Comparison of ENCODE assay signal across 9 cellular contexts in the genomic region with DNA sequence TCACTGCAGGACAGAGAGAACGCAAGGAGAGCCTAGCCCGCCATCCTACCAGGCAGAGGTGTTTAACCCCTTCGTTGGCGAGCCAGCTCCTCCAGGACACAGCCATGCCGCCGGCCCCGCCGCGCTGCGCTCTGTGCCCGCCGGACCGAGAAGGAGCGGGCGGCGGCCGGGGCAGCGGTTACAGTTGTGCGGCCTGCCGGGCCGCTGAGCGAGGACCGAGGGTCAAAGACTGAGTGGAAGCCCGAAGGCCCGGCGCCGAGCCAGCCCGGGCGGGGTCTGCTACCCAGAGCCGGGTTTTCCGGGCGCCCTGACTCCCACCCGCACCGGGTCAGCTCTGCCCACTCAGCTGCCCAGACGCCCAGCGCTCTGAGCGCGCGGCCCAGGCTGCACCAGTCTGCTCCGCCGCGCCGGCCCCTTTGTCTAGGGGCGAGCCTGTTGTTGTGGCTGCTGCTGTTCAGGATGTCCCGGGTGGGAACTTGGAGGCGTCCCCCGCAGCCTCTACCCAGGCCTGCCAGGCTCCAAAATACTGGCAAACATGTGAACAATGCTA. TPM values are rescaled to one million over a fixed set of nuclear protein-coding genes. Genes with fewer than 3 reads are reported as not detected.
DNase-seq lines count a peak whose midpoint lies in the region; TF ChIP-seq lines count a peak whose summit lies in the region.
"Had no signal": no experiment of that assay in that cellular context is flagged by ENCODE, and none has a peak within 500 bp of the region (broad histone marks: within the 10 kb centered on the region; RNA-seq: fewer than 3 reads in every experiment).

A gene (minus strand): TSS at position 235 of the 550 bp plus-strand sequence. CDS start 129 bp downstream, at position 106.

- CTCF ChIA-PET in PC-9 (lab: Charles Lee) (no interaction called here), OCI-LY7 (lab: Charles Lee; ENCODE audit: unreplicated experiment) (no interaction called here)

- POLR2A ChIA-PET in PC-9 (lab: Charles Lee; ENCODE audit: unreplicated experiment) (no interaction called here), OCI-LY7 (lab: Charles Lee) (no interaction called here)

- no peak for TF ChIP-seq CTCF in smooth muscle cell (IDR thresholded peaks at IDR 0.05; ENCODE audit: borderline replicate concordance, insufficient read depth, poor library complexity, severe bottlenecking)
- no peak for TF ChIP-seq CTCF in PC-9 (conservative IDR thresholded peaks at IDR 0.05)
- TF ChIP-seq CTCF in OCI-LY7 (conservative IDR thresholded peaks at IDR 0.05; ENCODE audit: low read length) = no peak

- DNase-seq in kidney tubule cell (ENCODE audit: low spot score) (peak; percentile 46), smooth muscle cell (lab: John Stamatoyannopoulos, UW; ENCODE audit: unreplicated experiment) (no peak), PC-9 (no peak), Kasumi-1 (lab: John Stamatoyannopoulos, UW) (no peak), OCI-LY7 (ENCODE audit: low spot score) (no peak)
- no peak for DNase-seq in activated T-helper 2 cell treated with anti-CD3 and anti-CD28 coated beads, Interferon-gamma antibody, Interleukin-2, Interleukin-4, amounts not matched to agents 10 μg/mL and 5 μg/mL and 100 μg/mL, durations not matched to agents 14 hours and 24 hours and 36 hours (ENCODE audit: low spot score)

- H3K9me3 ChIP-seq in HUES48 (ENCODE audit: control insufficient read depth, insufficient read depth, low read length) (no peaks in the 10 kb centered on the region), ectodermal cell (ENCODE audit: control insufficient read depth, low read length) (no peaks in the 10 kb centered on the region), smooth muscle cell (replicated peaks; ENCODE audit: low read depth) (no peaks in the 10 kb centered on the region), PC-9 (ENCODE audit: insufficient read depth, low read depth) (no peaks in the 10 kb centered on the region), OCI-LY7 (ENCODE audit: low read length) (no peaks in the 10 kb centered on the region)

- H3K36me3 ChIP-seq in HUES48 (ENCODE audit: control insufficient read depth, insufficient read depth, low read length) (no peaks in the 10 kb centered on the region), ectodermal cell (ENCODE audit: control insufficient read depth, insufficient read depth, low read length) (no peaks in the 10 kb centered on the region), smooth muscle cell (ENCODE audit: low read depth) (no peaks in the 10 kb centered on the region), PC-9 (ENCODE audit: low read depth) (no peaks in the 10 kb centered on the region), OCI-LY7 (ENCODE audit: insufficient read depth, low read length) (no peaks in the 10 kb centered on the region)

- peaks cover 11% of the 10 kb centered on the region for H3F3A ChIP-seq in smooth muscle cell (ENCODE audit: low read depth)
- H3F3A ChIP-seq in PC-9 (ENCODE audit: insufficient read depth, low read depth) = no peaks in the 10 kb centered on the region

- H3K4me3 ChIP-seq in HUES48 (ENCODE audit: low read depth, low read length) = peak within 1 kb of the TSS; percentile 74
- H3K4me3 ChIP-seq in ectodermal cell (ENCODE audit: insufficient read depth, low read depth, low read length) = peak within 1 kb of the TSS; percentile 37
- H3K4me3 ChIP-seq in smooth muscle cell = peak within 1 kb of the TSS; percentile 67
- no peak within 1 kb of the TSS for H3K4me3 ChIP-seq in PC-9
- H3K4me3 ChIP-seq in OCI-LY7 (ENCODE audit: low read depth, low read length, poor library complexity, severe bottlenecking) = no peak within 1 kb of the TSS
- H3K4me3 ChIP-seq: SK-N-MC had no signal

- BruUV-seq in PC-9 (replicated peaks; lab: Mats Ljungman, UMichigan) (no TSS peak), OCI-LY7 (replicated peaks; lab: Mats Ljungman, UMichigan) (no TSS peak)

- peak within 1 kb of the TSS; percentile 92 for H3K4me2 ChIP-seq in smooth muscle cell
- no peak within 1 kb of the TSS for H3K4me2 ChIP-seq in PC-9
- H3K4me2 ChIP-seq in OCI-LY7 (ENCODE audit: low read length) = no peak within 1 kb of the TSS

- H3K27me3 ChIP-seq in HUES48 (ENCODE audit: control insufficient read depth, insufficient read depth, low read length) = no peaks in the 10 kb centered on the region
- no peaks in the 10 kb centered on the region for H3K27me3 ChIP-seq in ectodermal cell (ENCODE audit: control insufficient read depth, insufficient read depth, low read length, poor library complexity, severe bottlenecking)
- no peaks in the 10 kb centered on the region for H3K27me3 ChIP-seq in smooth muscle cell (ENCODE audit: low read depth)
- H3K27me3 ChIP-seq in PC-9 (ENCODE audit: insufficient read depth, low read depth) = no peaks in the 10 kb centered on the region

- no peaks in the 10 kb centered on the region for H3K79me2 ChIP-seq in smooth muscle cell (ENCODE audit: low read depth)
- H3K79me2 ChIP-seq in PC-9 (ENCODE audit: low read depth) = no peaks in the 10 kb centered on the region
- H3K79me2 ChIP-seq in OCI-LY7 (ENCODE audit: insufficient read depth, low read depth, low read length) = no peaks in the 10 kb centered on the region

- H3K27ac Mint-ChIP-seq in activated T-helper 2 cell treated with anti-CD3 and anti-CD28 coated beads, Interferon-gamma antibody, Interleukin-2, Interleukin-4, amounts not matched to agents 10 μg/mL and 5 μg/mL and 100 μg/mL, durations not matched to agents 14 hours and 24 hours and 36 hours = no peak within 1 kb of the TSS

- peak within 1 kb of the TSS; percentile 71 for H3K27ac ChIP-seq in HUES48 (ENCODE audit: low read depth, low read length)
- H3K27ac ChIP-seq in ectodermal cell (ENCODE audit: insufficient read depth, low read depth, low read length, poor library complexity, severe bottlenecking) = peak within 1 kb of the TSS; percentile 76
- H3K27ac ChIP-seq in smooth muscle cell (ENCODE audit: low read depth) = peak within 1 kb of the TSS; percentile 73
- no peak within 1 kb of the TSS for H3K27ac ChIP-seq in PC-9
- H3K27ac ChIP-seq in OCI-LY7 (ENCODE audit: low read depth, low read length, poor library complexity, severe bottlenecking) = no peak within 1 kb of the TSS
- H3K27ac ChIP-seq: SK-N-MC had no signal

- H3K36me3 Mint-ChIP-seq in activated T-helper 2 cell treated with anti-CD3 and anti-CD28 coated beads, Interferon-gamma antibody, Interleukin-2, Interleukin-4, amounts not matched to agents 10 μg/mL and 5 μg/mL and 100 μg/mL, durations not matched to agents 14 hours and 24 hours and 36 hours (ENCODE audit: low read depth) = no peaks in the 10 kb centered on the region

- H3K4me3 Mint-ChIP-seq in activated T-helper 2 cell treated with anti-CD3 and anti-CD28 coated beads, Interferon-gamma antibody, Interleukin-2, Interleukin-4, amounts not matched to agents 10 μg/mL and 5 μg/mL and 100 μg/mL, durations not matched to agents 14 hours and 24 hours and 36 hours (ENCODE audit: low read depth) = no peak within 1 kb of the TSS

- peaks cover 23% of the 10 kb centered on the region for H3K4me1 ChIP-seq in HUES48 (ENCODE audit: control insufficient read depth, insufficient read depth, low read length)
- H3K4me1 ChIP-seq in ectodermal cell (ENCODE audit: control insufficient read depth, insufficient read depth, low read length) = peaks cover 6% of the 10 kb centered on the region
- H3K4me1 ChIP-seq in smooth muscle cell (ENCODE audit: low read depth) = peaks cover 28% of the 10 kb centered on the region
- no peaks in the 10 kb centered on the region for H3K4me1 ChIP-seq in PC-9 (replicated peaks; ENCODE audit: insufficient read depth)
- no peaks in the 10 kb centered on the region for H3K4me1 ChIP-seq in OCI-LY7 (ENCODE audit: insufficient read depth, low read length, poor library complexity, severe bottlenecking)

- H3K4me1 Mint-ChIP-seq in activated T-helper 2 cell treated with anti-CD3 and anti-CD28 coated beads, Interferon-gamma antibody, Interleukin-2, Interleukin-4, amounts not matched to agents 10 μg/mL and 5 μg/mL and 100 μg/mL, durations not matched to agents 14 hours and 24 hours and 36 hours (ENCODE audit: low read depth) = no peaks in the 10 kb centered on the region

- H2AFZ ChIP-seq in smooth muscle cell (ENCODE audit: low read depth) = peak within 1 kb of the TSS; percentile 87
- H2AFZ ChIP-seq in PC-9 = no peak within 1 kb of the TSS
- H2AFZ ChIP-seq in OCI-LY7 (ENCODE audit: low read length) = no peak within 1 kb of the TSS

- intact Hi-C loops in PC-9 (cut with micrococcal nuclease; ENCODE audit: unreplicated experiment) (no loop called here), OCI-LY7 (cut with micrococcal nuclease; ENCODE audit: unreplicated experiment) (no loop called here)
- intact Hi-C loops in activated T-helper 2 cell treated with anti-CD3 and anti-CD28 coated beads, Interferon-gamma antibody, Interleukin-2, Interleukin-4, amounts not matched to agents 10 μg/mL and 5 μg/mL and 100 μg/mL, durations not matched to agents 14 hours and 24 hours and 36 hours (cut with micrococcal nuclease) = no loop called here

- H3K9ac ChIP-seq in HUES48 (ENCODE audit: low read depth, low read length) = peak within 1 kb of the TSS; percentile 74
- peak within 1 kb of the TSS; percentile 86 for H3K9ac ChIP-seq in smooth muscle cell (ENCODE audit: low read depth)

- H3K9me2 ChIP-seq in PC-9 (ENCODE audit: insufficient read depth) (no peaks in the 10 kb centered on the region), OCI-LY7 (ENCODE audit: insufficient read depth, low read length) (no peaks in the 10 kb centered on the region)

- no peaks in the 10 kb centered on the region for H3K9me3 Mint-ChIP-seq in activated T-helper 2 cell treated with anti-CD3 and anti-CD28 coated beads, Interferon-gamma antibody, Interleukin-2, Interleukin-4, amounts not matched to agents 10 μg/mL and 5 μg/mL and 100 μg/mL, durations not matched to agents 14 hours and 24 hours and 36 hours

- H4K20me1 ChIP-seq in smooth muscle cell (ENCODE audit: low read depth) = no peaks in the 10 kb centered on the region
- H4K20me1 ChIP-seq in PC-9 (ENCODE audit: insufficient read depth) = no peaks in the 10 kb centered on the region
- no peaks in the 10 kb centered on the region for H4K20me1 ChIP-seq in OCI-LY7 (ENCODE audit: insufficient read depth, low read length)

- 26 to 28% methylated on average over 47 of the region's 47 CpGs for WGBS in ectodermal cell, 2 experiments
- WGBS in smooth muscle cell (ENCODE audit: low lambda C conversion rate) = 1% methylated on average over 45 of the region's 47 CpGs

- peaks cover 21% of the 10 kb centered on the region for H3K27me3 Mint-ChIP-seq in activated T-helper 2 cell treated with anti-CD3 and anti-CD28 coated beads, Interferon-gamma antibody, Interleukin-2, Interleukin-4, amounts not matched to agents 10 μg/mL and 5 μg/mL and 100 μg/mL, durations not matched to agents 14 hours and 24 hours and 36 hours (ENCODE audit: low read depth)

RNA-seq across cellular contexts. Expression of the gene that starts here (rescaled TPM):
- 4.4 TPM for polyA plus RNA-seq in ectodermal cell (2013, experiment 1 of 4)
- polyA plus RNA-seq in ectodermal cell (2013, experiment 2 of 4) = 3.3 TPM
- 2.6 TPM for polyA plus RNA-seq in ectodermal cell (2013, experiment 3 of 4)
- 2.4 TPM for polyA plus RNA-seq in ectodermal cell (2013, experiment 4 of 4)
- total RNA-seq in smooth muscle cell (10.7 and 31.9 TPM in 2 replicates), PC-9 (2021) (not detected in 2 replicates), OCI-LY7 (2022) (not detected in 2 replicates)
- polyA plus RNA-seq in smooth muscle cell = 7.3 and 14.2 TPM in 2 replicates
- total RNA-seq in activated T-helper 2 cell treated with anti-CD3 and anti-CD28 coated beads, Interferon-gamma antibody, Interleukin-2, Interleukin-4, amounts not matched to agents 10 μg/mL and 5 μg/mL and 100 μg/mL, durations not matched to agents 14 hours and 24 hours and 36 hours = not detected in 2 replicates
- not detected in 2 replicates for total RNA-seq in OCI-LY7 (2014; rRNA removed; shearing (Covaris generic))

Comparison
In these comparisons a context has a peak if more than half of its experiments do, and no peak if none do; other contexts are left out.
1. RNA of the gene that starts here (total RNA-seq): 10.7 to 31.9 TPM in smooth muscle cell; not detected in PC-9, not detected in activated T-helper 2 cell treated with anti-CD3 and anti-CD28 coated beads, Interferon-gamma antibody, Interleukin-2, Interleukin-4, amounts not matched to agents 10 μg/mL and 5 μg/mL and 100 μg/mL, durations not matched to agents 14 hours and 24 hours and 36 hours and not detected in OCI-LY7; every median in the first group is over 10 times any median in the second.
2. H3K27ac ChIP-seq: peak in HUES48 (single experiment), ectodermal cell (single experiment) and smooth muscle cell (single experiment); none in PC-9 (single experiment) and OCI-LY7 (single experiment).
3. H3K4me3 ChIP-seq: peak in HUES48 (single experiment), ectodermal cell (single experiment) and smooth muscle cell (single experiment); none in PC-9 (single experiment) and OCI-LY7 (single experiment).